ENCODE assay signal across 1 cellular context in the genomic region with DNA sequence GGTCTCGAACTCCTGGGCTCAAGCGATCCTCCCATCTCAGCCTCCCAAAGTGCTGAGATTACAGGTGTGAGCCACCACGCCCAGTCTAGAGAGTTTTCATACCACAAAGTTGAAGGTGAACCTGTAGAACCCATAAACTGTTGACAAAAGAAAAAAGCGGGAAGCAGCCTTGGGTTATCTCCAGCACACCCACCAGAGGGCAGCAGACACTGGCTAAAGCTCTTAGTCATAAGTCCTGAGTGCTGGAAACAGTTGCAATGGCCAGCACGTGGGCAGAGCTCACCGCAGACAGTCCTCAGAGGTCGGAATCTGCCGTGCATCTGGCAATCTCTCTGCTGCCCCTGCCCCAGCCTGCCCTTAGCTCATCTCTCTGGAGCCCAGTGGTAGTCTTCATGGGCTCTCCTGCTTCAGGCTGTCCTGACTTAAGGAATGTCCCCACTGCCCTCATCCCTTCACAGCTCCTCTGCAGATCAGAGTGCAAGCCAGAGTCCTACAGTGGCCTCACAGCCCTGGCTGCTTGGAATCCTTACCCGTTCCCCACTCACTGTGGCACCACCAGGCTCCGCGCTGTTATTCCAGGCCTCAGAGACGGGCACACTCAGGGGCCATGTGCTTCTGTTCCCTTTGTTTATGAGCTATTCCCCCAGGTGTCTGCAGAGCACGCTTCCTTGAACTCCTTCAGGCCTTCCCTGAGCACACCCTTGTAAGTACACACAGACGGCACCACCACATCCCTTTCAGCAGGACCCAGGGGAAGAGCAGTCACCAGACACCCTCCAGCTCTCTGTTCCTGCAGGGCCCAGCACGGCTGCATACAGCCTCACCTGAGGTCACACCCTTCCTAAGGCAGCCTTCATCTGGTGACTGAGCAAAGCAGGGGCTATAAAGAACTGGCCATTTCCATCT.
TF ChIP-seq lines count a peak whose summit lies in the region.

No MANE protein-coding gene starts in this region.

TF ChIP-seq in GM12878, 131 proteins besides CTCF, POLR2A, EP300 and RAD21 (continued from another document):
- TF ChIP-seq, protein P1, sequence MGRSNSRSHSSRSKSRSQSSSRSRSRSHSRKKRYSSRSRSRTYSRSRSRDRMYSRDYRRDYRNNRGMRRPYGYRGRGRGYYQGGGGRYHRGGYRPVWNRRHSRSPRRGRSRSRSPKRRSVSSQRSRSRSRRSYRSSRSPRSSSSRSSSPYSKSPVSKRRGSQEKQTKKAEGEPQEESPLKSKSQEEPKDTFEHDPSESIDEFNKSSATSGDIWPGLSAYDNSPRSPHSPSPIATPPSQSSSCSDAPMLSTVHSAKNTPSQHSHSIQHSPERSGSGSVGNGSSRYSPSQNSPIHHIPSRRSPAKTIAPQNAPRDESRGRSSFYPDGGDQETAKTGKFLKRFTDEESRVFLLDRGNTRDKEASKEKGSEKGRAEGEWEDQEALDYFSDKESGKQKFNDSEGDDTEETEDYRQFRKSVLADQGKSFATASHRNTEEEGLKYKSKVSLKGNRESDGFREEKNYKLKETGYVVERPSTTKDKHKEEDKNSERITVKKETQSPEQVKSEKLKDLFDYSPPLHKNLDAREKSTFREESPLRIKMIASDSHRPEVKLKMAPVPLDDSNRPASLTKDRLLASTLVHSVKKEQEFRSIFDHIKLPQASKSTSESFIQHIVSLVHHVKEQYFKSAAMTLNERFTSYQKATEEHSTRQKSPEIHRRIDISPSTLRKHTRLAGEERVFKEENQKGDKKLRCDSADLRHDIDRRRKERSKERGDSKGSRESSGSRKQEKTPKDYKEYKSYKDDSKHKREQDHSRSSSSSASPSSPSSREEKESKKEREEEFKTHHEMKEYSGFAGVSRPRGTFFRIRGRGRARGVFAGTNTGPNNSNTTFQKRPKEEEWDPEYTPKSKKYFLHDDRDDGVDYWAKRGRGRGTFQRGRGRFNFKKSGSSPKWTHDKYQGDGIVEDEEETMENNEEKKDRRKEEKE (IDR thresholded peaks at IDR 0.05), result no peak
- TF ChIP-seq IKZF1 (conservative IDR thresholded peaks at IDR 0.05), result peak; percentile 51
- TF ChIP-seq USF1 (IDR thresholded peaks at IDR 0.05; ENCODE audit: borderline replicate concordance, extremely low read length, insufficient read depth, low read depth, low read length), result peak; percentile 77
- TF ChIP-seq POU2F2 (IDR thresholded peaks at IDR 0.05; ENCODE audit: borderline replicate concordance, low read depth, low read length), result no peak
- no peak for TF ChIP-seq ZNF24 (IDR thresholded peaks at IDR 0.05)
- peak; percentile 22; the same call in 1 of the 2 replicates for TF ChIP-seq ATF7 (IDR thresholded peaks at IDR 0.05; ENCODE audit: low read depth)
- no peak for TF ChIP-seq FOS (IDR thresholded peaks at IDR 0.05; ENCODE audit: borderline replicate concordance, extremely low read depth, insufficient read length)
- TF ChIP-seq, protein P2, sequence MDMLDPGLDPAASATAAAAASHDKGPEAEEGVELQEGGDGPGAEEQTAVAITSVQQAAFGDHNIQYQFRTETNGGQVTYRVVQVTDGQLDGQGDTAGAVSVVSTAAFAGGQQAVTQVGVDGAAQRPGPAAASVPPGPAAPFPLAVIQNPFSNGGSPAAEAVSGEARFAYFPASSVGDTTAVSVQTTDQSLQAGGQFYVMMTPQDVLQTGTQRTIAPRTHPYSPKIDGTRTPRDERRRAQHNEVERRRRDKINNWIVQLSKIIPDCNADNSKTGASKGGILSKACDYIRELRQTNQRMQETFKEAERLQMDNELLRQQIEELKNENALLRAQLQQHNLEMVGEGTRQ (IDR thresholded peaks at IDR 0.05; ENCODE audit: borderline replicate concordance, low read depth, low read length), result peak; percentile 71
- TF ChIP-seq IRF4 (IDR thresholded peaks at IDR 0.05; ENCODE audit: low read depth, low read length), result peak; percentile 57; the same call in 1 of the 2 replicates
- peak; percentile 56 for TF ChIP-seq MYC (IDR thresholded peaks at IDR 0.05; ENCODE audit: insufficient read depth, insufficient read length, insufficient replicate concordance, low read length, severe bottlenecking)
- TF ChIP-seq GATAD2B (conservative IDR thresholded peaks at IDR 0.05; ENCODE audit: low read depth), result peak; percentile 57; the same call in 1 of the 2 replicates
- TF ChIP-seq RCOR1 (conservative IDR thresholded peaks at IDR 0.05; ENCODE audit: low read depth, low read length), result 0 out of 2 replicates have a peak, but pooled peaks have one; percentile 52
- peak; percentile 84; the same call in 1 of the 2 replicates for TF ChIP-seq MXI1 (IDR thresholded peaks at IDR 0.05; ENCODE audit: low read depth, low read length)
- peak; percentile 58; the same call in 1 of the 2 replicates for TF ChIP-seq ZNF384 (IDR thresholded peaks at IDR 0.05; ENCODE audit: borderline replicate concordance, low read depth, low read length)
TF ChIP-seq in GM12878: peak in this region for 29.
